In genomic region chr11:77175869-77176539, GRCh38 we compare ENCODE assay signal across 12 cellular contexts. TPM values are rescaled to one million over a fixed set of nuclear protein-coding genes. Genes with fewer than 3 reads are reported as not detected.
A peak's percentile ranks its signal among the peaks of the same experiment; 100 is the strongest.
DNase-seq lines count a peak whose midpoint lies in the region; TF ChIP-seq lines count a peak whose summit lies in the region.
"Had no signal": no experiment of that assay in that cellular context is flagged by ENCODE, and none has a peak within 500 bp of the region (broad histone marks: within the 10 kb centered on the region; RNA-seq: fewer than 3 reads in every experiment).

No MANE protein-coding gene starts in this region.

- no peaks in the 10 kb centered on the region for H3K9me3 ChIP-seq in BE2C

- no peak overlapping the region for H3K18ac ChIP-seq in mesendoderm (ENCODE audit: low read length)

- H3K4me3 ChIP-seq in HL-60 (replicated peaks; ENCODE audit: insufficient read depth, low read length) (no peak overlapping the region), mesendoderm (ENCODE audit: low read length) (no peak overlapping the region), BE2C (ENCODE audit: low read depth, low read length) (no peak overlapping the region)

- H2BK5ac ChIP-seq in mesendoderm (ENCODE audit: low read length) = peak overlapping the region; percentile 4

- no peak overlapping the region for H3K23ac ChIP-seq in mesendoderm (ENCODE audit: low read length)

- H3K9ac ChIP-seq in mesendoderm (ENCODE audit: low read length) = peak overlapping the region; percentile 35

- H3K4me1 ChIP-seq in mesendoderm (ENCODE audit: control insufficient read depth, low read depth, low read length) (peaks cover 13% of the 10 kb centered on the region), BE2C (no peaks in the 10 kb centered on the region)

- TF ChIP-seq CTCF in HL-60 (IDR thresholded peaks at IDR 0.05; ENCODE audit: insufficient read depth, low read length) = no peak
- TF ChIP-seq CTCF in BE2C (IDR thresholded peaks at IDR 0.05; ENCODE audit: low read depth, low read length) = no peak

- DNase-seq in Ammon's horn (ENCODE audit: low spot score) (peak; percentile 66), HL-60 (ENCODE audit: low read depth in 1 of 2, low spot score in 1 of 2) (peak; percentile 61 to 90), dermis blood vessel endothelial cell (peak; percentile 13), mesendoderm (peak; percentile 87), NCI-H128 (lab: John Stamatoyannopoulos, UW; ENCODE audit: unreplicated experiment) (no peak), HUDEP-2 (lab: John Stamatoyannopoulos, UW; ENCODE audit: unreplicated experiment in 76 of 76) (no peak), BE2C (no peak)
- DNase-seq in activated T-cell treated with anti-CD3 and anti-CD28 coated beads, Interleukin-2, amount 50 U/mL, for 48 hours = no peak
- DNase-seq: activated CD4-positive, alpha-beta T cell treated with anti-CD3 and anti-CD28 coated beads for 1 hour; activated naive CD8-positive, alpha-beta T cell treated with anti-CD3 and anti-CD28 coated beads, Interleukin-2, amount 10 ng/mL, durations not matched to agents 7 days and 5 days had no signal

- H3K4ac ChIP-seq in mesendoderm (ENCODE audit: low read depth, low read length) = no peak overlapping the region

- H4K5ac ChIP-seq in mesendoderm (ENCODE audit: low read length) = no peak overlapping the region

- no peak overlapping the region for H2BK15ac ChIP-seq in mesendoderm (replicated peaks; ENCODE audit: low read depth)

- no peaks in the 10 kb centered on the region for H3K36me3 ChIP-seq in mesendoderm (ENCODE audit: control insufficient read depth, insufficient read depth, low read length)
- H3K36me3 ChIP-seq in BE2C = no peaks in the 10 kb centered on the region

- H2AK5ac ChIP-seq in mesendoderm (ENCODE audit: low read length) = no peak overlapping the region

- peak overlapping the region; percentile 74 for H3K56ac ChIP-seq in mesendoderm (ENCODE audit: low read length)

- no peaks in the 10 kb centered on the region for H3K79me2 ChIP-seq in mesendoderm (ENCODE audit: control insufficient read depth, insufficient read depth, low read length)

- H3K4me2 ChIP-seq in mesendoderm (ENCODE audit: low read length) = no peak overlapping the region

- H3K27me3 ChIP-seq in HL-60 (ENCODE audit: insufficient read depth, poor library complexity, severe bottlenecking) (no peaks in the 10 kb centered on the region), mesendoderm (ENCODE audit: insufficient read depth, low read length, poor library complexity) (no peaks in the 10 kb centered on the region), BE2C (no peaks in the 10 kb centered on the region)

- no peak overlapping the region for H2BK120ac ChIP-seq in mesendoderm (ENCODE audit: low read depth, low read length)

- H3K27ac ChIP-seq in HL-60 (replicated peaks) = peak overlapping the region; percentile 70
- peak overlapping the region; percentile 5 for H3K27ac ChIP-seq in mesendoderm (ENCODE audit: low read depth, low read length)
- H3K27ac ChIP-seq: C4-2B, epithelial cell of prostate had no signal

- no CpG with 5 or more reads among the region's 12 CpGs for WGBS in mesendoderm (ENCODE audit: extremely low coverage, insufficient coverage, low lambda C conversion rate)

- H3K79me1 ChIP-seq in mesendoderm (ENCODE audit: low read length) = no peaks in the 10 kb centered on the region

- H4K8ac ChIP-seq in mesendoderm (ENCODE audit: low read depth, low read length) = no peak overlapping the region

RNA-seq across cellular contexts. Expression of gene MYO7A, which starts 48.0 kb away (rescaled TPM):
- 7.7 and 8.7 TPM in 2 replicates for total RNA-seq in dermis blood vessel endothelial cell
- 0.51 TPM for polyA plus RNA-seq in mesendoderm (2013, experiment 1 of 2)
- 0.49 TPM for polyA plus RNA-seq in mesendoderm (2013, experiment 2 of 2)
- 0.36 TPM for polyA plus RNA-seq in BE2C (2012; ENCODE audit: insufficient read depth, insufficient read length, low read depth)

Comparison
In these comparisons a context has a peak if more than half of its experiments do, and no peak if none do; other contexts are left out.
1. DNase-seq: peak in Ammon's horn (single experiment), HL-60 (2 of 2), dermis blood vessel endothelial cell (single experiment) and mesendoderm (single experiment); none in NCI-H128 (single experiment), HUDEP-2 (0 of 76), activated T-cell treated with anti-CD3 and anti-CD28 coated beads, Interleukin-2, amount 50 U/mL, for 48 hours (0 of 2) and BE2C (single experiment).